ENCODE assay signal across 1 cellular context in the genomic region with DNA sequence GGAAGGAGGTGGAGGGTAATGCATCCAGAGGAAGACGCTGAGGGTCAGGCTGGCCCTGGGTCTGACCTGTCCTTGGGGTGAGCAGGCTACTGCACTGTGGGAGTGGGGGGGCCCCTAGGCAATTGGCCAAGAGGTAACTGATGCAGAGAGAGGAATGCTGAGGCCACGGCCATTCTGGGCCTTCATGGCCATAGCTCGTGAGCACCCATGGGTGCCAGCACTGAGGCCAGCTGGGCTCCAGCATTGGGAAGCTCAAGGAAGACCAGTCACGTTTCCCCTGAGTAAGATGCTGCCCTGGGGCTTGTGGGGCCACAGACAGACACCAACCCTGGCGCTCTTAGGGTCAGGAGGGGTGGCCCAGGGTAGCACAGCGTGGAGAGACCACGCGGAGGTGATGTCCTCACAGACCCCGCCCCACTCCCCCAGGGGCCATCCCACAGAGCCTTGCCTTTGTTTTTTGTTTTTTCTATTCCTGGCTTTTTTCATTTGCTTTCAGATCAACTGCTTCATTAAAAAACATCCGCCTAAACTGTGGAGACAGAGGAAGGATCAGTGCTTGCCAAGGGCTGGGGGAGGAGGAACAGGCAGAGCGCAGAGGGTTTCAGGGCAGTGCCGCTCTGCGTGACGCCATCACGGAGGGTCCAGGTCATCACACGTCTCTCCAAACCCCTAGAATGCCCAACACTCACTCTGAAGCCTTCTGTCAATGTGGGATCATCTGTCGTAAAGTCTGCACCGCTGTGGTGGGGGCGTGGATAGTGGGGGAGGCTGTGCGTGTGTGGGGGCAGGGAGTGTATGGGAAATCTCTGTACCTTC.
TF ChIP-seq lines count a peak whose summit lies in the region.

No MANE protein-coding gene starts in this region.

TF ChIP-seq in WTC11, 78 proteins besides CTCF, POLR2A, EP300 and RAD21 (continued from another document):
- TF ChIP-seq, protein P1, sequence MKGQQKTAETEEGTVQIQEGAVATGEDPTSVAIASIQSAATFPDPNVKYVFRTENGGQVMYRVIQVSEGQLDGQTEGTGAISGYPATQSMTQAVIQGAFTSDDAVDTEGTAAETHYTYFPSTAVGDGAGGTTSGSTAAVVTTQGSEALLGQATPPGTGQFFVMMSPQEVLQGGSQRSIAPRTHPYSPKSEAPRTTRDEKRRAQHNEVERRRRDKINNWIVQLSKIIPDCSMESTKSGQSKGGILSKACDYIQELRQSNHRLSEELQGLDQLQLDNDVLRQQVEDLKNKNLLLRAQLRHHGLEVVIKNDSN (CRISPR knock-in tag; IDR thresholded peaks at IDR 0.05), result no peak
- TF ChIP-seq RORB (CRISPR knock-in tag; IDR thresholded peaks at IDR 0.05), result no peak
- TF ChIP-seq, protein P2, sequence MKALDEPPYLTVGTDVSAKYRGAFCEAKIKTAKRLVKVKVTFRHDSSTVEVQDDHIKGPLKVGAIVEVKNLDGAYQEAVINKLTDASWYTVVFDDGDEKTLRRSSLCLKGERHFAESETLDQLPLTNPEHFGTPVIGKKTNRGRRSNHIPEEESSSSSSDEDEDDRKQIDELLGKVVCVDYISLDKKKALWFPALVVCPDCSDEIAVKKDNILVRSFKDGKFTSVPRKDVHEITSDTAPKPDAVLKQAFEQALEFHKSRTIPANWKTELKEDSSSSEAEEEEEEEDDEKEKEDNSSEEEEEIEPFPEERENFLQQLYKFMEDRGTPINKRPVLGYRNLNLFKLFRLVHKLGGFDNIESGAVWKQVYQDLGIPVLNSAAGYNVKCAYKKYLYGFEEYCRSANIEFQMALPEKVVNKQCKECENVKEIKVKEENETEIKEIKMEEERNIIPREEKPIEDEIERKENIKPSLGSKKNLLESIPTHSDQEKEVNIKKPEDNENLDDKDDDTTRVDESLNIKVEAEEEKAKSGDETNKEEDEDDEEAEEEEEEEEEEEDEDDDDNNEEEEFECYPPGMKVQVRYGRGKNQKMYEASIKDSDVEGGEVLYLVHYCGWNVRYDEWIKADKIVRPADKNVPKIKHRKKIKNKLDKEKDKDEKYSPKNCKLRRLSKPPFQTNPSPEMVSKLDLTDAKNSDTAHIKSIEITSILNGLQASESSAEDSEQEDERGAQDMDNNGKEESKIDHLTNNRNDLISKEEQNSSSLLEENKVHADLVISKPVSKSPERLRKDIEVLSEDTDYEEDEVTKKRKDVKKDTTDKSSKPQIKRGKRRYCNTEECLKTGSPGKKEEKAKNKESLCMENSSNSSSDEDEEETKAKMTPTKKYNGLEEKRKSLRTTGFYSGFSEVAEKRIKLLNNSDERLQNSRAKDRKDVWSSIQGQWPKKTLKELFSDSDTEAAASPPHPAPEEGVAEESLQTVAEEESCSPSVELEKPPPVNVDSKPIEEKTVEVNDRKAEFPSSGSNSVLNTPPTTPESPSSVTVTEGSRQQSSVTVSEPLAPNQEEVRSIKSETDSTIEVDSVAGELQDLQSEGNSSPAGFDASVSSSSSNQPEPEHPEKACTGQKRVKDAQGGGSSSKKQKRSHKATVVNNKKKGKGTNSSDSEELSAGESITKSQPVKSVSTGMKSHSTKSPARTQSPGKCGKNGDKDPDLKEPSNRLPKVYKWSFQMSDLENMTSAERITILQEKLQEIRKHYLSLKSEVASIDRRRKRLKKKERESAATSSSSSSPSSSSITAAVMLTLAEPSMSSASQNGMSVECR (CRISPR knock-in tag; IDR thresholded peaks at IDR 0.05; ENCODE audit: borderline replicate concordance), result no peak
- TF ChIP-seq SOX15 (CRISPR knock-in tag; IDR thresholded peaks at IDR 0.05), result no peak
- TF ChIP-seq TCF7 (CRISPR knock-in tag; IDR thresholded peaks at IDR 0.05; ENCODE audit: low read depth), result no peak
- TF ChIP-seq, protein P3, sequence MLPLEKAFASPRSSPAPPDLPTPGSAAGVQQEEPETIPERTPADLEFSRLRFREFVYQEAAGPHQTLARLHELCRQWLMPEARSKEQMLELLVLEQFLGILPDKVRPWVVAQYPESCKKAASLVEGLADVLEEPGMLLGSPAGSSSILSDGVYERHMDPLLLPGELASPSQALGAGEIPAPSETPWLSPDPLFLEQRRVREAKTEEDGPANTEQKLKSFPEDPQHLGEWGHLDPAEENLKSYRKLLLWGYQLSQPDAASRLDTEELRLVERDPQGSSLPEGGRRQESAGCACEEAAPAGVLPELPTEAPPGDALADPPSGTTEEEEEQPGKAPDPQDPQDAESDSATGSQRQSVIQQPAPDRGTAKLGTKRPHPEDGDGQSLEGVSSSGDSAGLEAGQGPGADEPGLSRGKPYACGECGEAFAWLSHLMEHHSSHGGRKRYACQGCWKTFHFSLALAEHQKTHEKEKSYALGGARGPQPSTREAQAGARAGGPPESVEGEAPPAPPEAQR (CRISPR knock-in tag; IDR thresholded peaks at IDR 0.05), result no peak
- TF ChIP-seq, protein P4, sequence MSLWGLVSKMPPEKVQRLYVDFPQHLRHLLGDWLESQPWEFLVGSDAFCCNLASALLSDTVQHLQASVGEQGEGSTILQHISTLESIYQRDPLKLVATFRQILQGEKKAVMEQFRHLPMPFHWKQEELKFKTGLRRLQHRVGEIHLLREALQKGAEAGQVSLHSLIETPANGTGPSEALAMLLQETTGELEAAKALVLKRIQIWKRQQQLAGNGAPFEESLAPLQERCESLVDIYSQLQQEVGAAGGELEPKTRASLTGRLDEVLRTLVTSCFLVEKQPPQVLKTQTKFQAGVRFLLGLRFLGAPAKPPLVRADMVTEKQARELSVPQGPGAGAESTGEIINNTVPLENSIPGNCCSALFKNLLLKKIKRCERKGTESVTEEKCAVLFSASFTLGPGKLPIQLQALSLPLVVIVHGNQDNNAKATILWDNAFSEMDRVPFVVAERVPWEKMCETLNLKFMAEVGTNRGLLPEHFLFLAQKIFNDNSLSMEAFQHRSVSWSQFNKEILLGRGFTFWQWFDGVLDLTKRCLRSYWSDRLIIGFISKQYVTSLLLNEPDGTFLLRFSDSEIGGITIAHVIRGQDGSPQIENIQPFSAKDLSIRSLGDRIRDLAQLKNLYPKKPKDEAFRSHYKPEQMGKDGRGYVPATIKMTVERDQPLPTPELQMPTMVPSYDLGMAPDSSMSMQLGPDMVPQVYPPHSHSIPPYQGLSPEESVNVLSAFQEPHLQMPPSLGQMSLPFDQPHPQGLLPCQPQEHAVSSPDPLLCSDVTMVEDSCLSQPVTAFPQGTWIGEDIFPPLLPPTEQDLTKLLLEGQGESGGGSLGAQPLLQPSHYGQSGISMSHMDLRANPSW (CRISPR knock-in tag; conservative IDR thresholded peaks at IDR 0.05; ENCODE audit: low read depth), result no peak
- TF ChIP-seq, protein P5, sequence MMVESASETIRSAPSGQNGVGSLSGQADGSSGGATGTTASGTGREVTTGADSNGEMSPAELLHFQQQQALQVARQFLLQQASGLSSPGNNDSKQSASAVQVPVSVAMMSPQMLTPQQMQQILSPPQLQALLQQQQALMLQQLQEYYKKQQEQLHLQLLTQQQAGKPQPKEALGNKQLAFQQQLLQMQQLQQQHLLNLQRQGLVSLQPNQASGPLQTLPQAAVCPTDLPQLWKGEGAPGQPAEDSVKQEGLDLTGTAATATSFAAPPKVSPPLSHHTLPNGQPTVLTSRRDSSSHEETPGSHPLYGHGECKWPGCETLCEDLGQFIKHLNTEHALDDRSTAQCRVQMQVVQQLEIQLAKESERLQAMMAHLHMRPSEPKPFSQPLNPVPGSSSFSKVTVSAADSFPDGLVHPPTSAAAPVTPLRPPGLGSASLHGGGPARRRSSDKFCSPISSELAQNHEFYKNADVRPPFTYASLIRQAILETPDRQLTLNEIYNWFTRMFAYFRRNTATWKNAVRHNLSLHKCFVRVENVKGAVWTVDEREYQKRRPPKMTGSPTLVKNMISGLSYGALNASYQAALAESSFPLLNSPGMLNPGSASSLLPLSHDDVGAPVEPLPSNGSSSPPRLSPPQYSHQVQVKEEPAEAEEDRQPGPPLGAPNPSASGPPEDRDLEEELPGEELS (CRISPR knock-in tag; IDR thresholded peaks at IDR 0.05), result no peak
- no peak for TF ChIP-seq FOXJ3 (CRISPR knock-in tag; IDR thresholded peaks at IDR 0.05; ENCODE audit: borderline replicate concordance)
- TF ChIP-seq ZBTB21 (CRISPR knock-in tag; IDR thresholded peaks at IDR 0.05; ENCODE audit: borderline replicate concordance), result no peak
- TF ChIP-seq ZNF263 (CRISPR knock-in tag; IDR thresholded peaks at IDR 0.05; ENCODE audit: low read depth), result no peak
